ENCODE assay signal across 8 cellular contexts in the genomic region with DNA sequence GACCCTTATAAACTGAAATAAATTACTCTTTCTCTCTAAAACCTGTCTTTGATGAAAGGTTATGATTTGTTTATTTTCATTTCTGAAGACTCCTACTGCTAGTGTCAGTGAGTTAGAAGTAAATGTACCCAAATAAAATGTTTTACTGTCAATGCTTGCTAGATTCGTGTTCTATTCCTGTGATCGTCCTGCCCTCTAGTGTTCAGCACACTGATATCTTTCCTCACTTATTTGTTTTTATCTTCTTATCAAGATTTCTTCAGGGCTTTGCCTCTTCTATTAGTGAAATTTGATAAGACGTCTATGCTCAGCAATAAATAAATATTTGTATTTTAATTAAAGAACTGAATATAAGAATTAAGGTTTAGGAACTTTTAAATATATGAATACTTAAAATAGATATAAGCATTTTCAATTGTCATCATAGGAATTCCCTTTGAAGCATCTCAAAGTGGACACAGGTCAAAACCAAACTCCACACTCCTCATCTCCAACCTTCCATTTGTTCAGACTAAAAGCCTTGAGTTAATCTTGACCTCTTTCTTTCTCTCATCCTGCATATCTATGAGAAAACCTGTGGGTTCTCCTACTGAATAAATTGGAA.
DNase-seq lines count a peak whose midpoint lies in the region; ATAC-seq and TF ChIP-seq lines count a peak whose summit lies in the region.

No MANE protein-coding gene starts in this region.

- H3K27me3 Mint-ChIP-seq in activated CD4-positive, alpha-beta memory T cell treated with anti-CD3 and anti-CD28 coated beads for 36 hours = no peaks in the 10 kb centered on the region

- CTCF ChIA-PET in SK-N-SH (lab: Yijun Ruan, JAX) = interaction anchor here (0.6 to 1.4 kb wide), 17 partner anchors 8 to 679 kb away, joined by 3 to 6 read pairs (median 4); no protein-coding TSS in a partner anchor
- CTCF ChIA-PET in activated CD4-positive, alpha-beta memory T cell treated with anti-CD3 and anti-CD28 coated beads for 36 hours (lab: Charles Lee) = no interaction called here

- no peak overlapping the region for H3K9ac ChIP-seq in SK-N-SH

- H3K27ac Mint-ChIP-seq in activated CD4-positive, alpha-beta memory T cell treated with anti-CD3 and anti-CD28 coated beads for 36 hours = no peak overlapping the region

- in situ Hi-C loops in G401 (cut with HindIII; ENCODE audit: low sequenced_read_pairs) = no loop called here

- H3K27ac ChIP-seq in SK-N-SH (ENCODE audit: low read depth in 2 of 2, low read length in 1 of 2) (peak overlapping the region in 1 of 2 experiments; percentile 51; a peak in 2 of 4 replicates), spleen (no peak overlapping the region)

- H3K4me3 Mint-ChIP-seq in activated CD4-positive, alpha-beta memory T cell treated with anti-CD3 and anti-CD28 coated beads for 36 hours = no peak overlapping the region

- no peaks in the 10 kb centered on the region for H3K4me1 Mint-ChIP-seq in activated CD4-positive, alpha-beta memory T cell treated with anti-CD3 and anti-CD28 coated beads for 36 hours (ENCODE audit: low read depth)

- H3F3A ChIP-seq in SK-N-SH (replicated peaks; ENCODE audit: insufficient read depth) = no peaks in the 10 kb centered on the region

- no peaks in the 10 kb centered on the region for H3K79me2 ChIP-seq in SK-N-SH (ENCODE audit: insufficient read depth)

- no peak overlapping the region for H3K4me2 ChIP-seq in SK-N-SH

- POLR2A ChIA-PET in SK-N-SH (lab: Yijun Ruan, JAX) = no interaction called here
- POLR2A ChIA-PET in activated CD4-positive, alpha-beta memory T cell treated with anti-CD3 and anti-CD28 coated beads for 36 hours (lab: Charles Lee) = no interaction called here

- H3K4me3 ChIP-seq in SK-N-SH (ENCODE audit: low read depth in 2 of 2, low read length in 1 of 2) (no peak overlapping the region), spleen (no peak overlapping the region)

- H3K27me3 ChIP-seq in SK-N-SH (ENCODE audit: insufficient read depth) (no peaks in the 10 kb centered on the region), spleen (replicated peaks in 1 of 7) (no peaks in the 10 kb centered on the region)

- H3K9me3 ChIP-seq in SK-N-SH (no peaks in the 10 kb centered on the region), spleen (no peaks in the 10 kb centered on the region)

- peaks cover 0 to 5% of the 10 kb centered on the region in 2 experiments; a peak in 1 of 4 replicates for H3K4me1 ChIP-seq in SK-N-SH (ENCODE audit: control insufficient read depth in 1 of 2, insufficient read depth in 2 of 2, low read depth in 1 of 2, low read length in 1 of 2)
- H3K4me1 ChIP-seq in spleen = no peaks in the 10 kb centered on the region

- no peaks in the 10 kb centered on the region for H3K36me3 Mint-ChIP-seq in activated CD4-positive, alpha-beta memory T cell treated with anti-CD3 and anti-CD28 coated beads for 36 hours

- no peaks in the 10 kb centered on the region for H4K20me1 ChIP-seq in SK-N-SH (ENCODE audit: insufficient read depth)

- DNase-seq in G401 (ENCODE audit: low spot score) (peak; percentile 37), HuH-7.5 (ENCODE audit: low spot score) (peak; percentile 24), SK-N-SH (peak; percentile 57), glomerular endothelial cell (ENCODE audit: extremely low read depth, low read depth, low spot score) (peak; percentile 16), spleen (no peak)
- no peak for DNase-seq in activated CD4-positive, alpha-beta memory T cell treated with anti-CD3 and anti-CD28 coated beads for 36 hours
- DNase-seq in stimulated activated naive CD8-positive, alpha-beta T cell treated with anti-CD3 and anti-CD28 coated beads, Interleukin-15, Interleukin-2, amounts not matched to agents 100 U/mL and 50 U/mL, for 24 hours = no peak

- peak; percentile 91 for TF ChIP-seq RAD21 in SK-N-SH (IDR thresholded peaks at IDR 0.05; ENCODE audit: low read length)

- TF ChIP-seq POLR2A in spleen (IDR thresholded peaks at IDR 0.05) = no peak

- ATAC-seq in stimulated activated naive CD8-positive, alpha-beta T cell treated with anti-CD3 and anti-CD28 coated beads, Interleukin-15, Interleukin-2, amounts not matched to agents 100 U/mL and 50 U/mL, for 24 hours = no peak
- ATAC-seq in HG03378 (IDR thresholded peaks at IDR 0.05; ENCODE audit: unreplicated experiment) = no peak

- H3K9me3 Mint-ChIP-seq in activated CD4-positive, alpha-beta memory T cell treated with anti-CD3 and anti-CD28 coated beads for 36 hours = peaks cover 4% of the 10 kb centered on the region

- no peak for TF ChIP-seq EP300 in SK-N-SH (IDR thresholded peaks at IDR 0.05; ENCODE audit: borderline replicate concordance in 1 of 2, low read depth in 1 of 2, low read length in 1 of 2)

- 3% methylated on average over 3 of the region's 3 CpGs for WGBS in SK-N-SH (ENCODE audit: low lambda C conversion rate)
- WGBS in spleen, 5 donors = 5 to 11% (median 8%) methylated on average over 3 of the region's 3 CpGs

- H3K36me3 ChIP-seq in SK-N-SH (replicated peaks in 1 of 2; ENCODE audit: control insufficient read depth in 1 of 2, insufficient read depth in 2 of 2, low read length in 1 of 2) = no peaks in the 10 kb centered on the region
- H3K36me3 ChIP-seq in spleen = no peaks in the 10 kb centered on the region

- intact Hi-C loops in activated CD4-positive, alpha-beta memory T cell treated with anti-CD3 and anti-CD28 coated beads for 36 hours (cut with micrococcal nuclease) = no loop called here
- intact Hi-C loops in spleen (cut with DNase I; ENCODE audit: low total_unique reads) = no loop called here

- TF ChIP-seq CTCF in SK-N-SH (IDR thresholded peaks at IDR 0.05) = peak; percentile 78
- peak in 2 of 11 experiments; percentile 11 to 20 for TF ChIP-seq CTCF in spleen (IDR thresholded peaks at IDR 0.05 in 8 of 11, conservative IDR thresholded peaks at IDR 0.05 in 3 of 11)

- no peaks in the 10 kb centered on the region for H3K9me2 ChIP-seq in SK-N-SH

- H2AFZ ChIP-seq in SK-N-SH (ENCODE audit: low read depth) = peak overlapping the region; percentile 59; the same call in 1 of the 2 replicates

TF ChIP-seq in SK-N-SH, 30 proteins besides CTCF, POLR2A, EP300 and RAD21:
- peak; percentile 62 for TF ChIP-seq SMC3 (IDR thresholded peaks at IDR 0.05; ENCODE audit: low read depth, low read length)
- no peak for TF ChIP-seq FOSL2 (IDR thresholded peaks at IDR 0.05; ENCODE audit: borderline replicate concordance, low read depth)
- peak; percentile 45; the same call in 1 of the 2 replicates for TF ChIP-seq GATA2 (CRISPR knock-in tag; IDR thresholded peaks at IDR 0.05)
TF ChIP-seq in SK-N-SH: peak in this region for 2.

Comparison
In these comparisons a context has a peak if more than half of its experiments do, and no peak if none do; other contexts are left out.
1. DNase-seq: peak in G401 (single experiment), HuH-7.5 (single experiment), SK-N-SH (single experiment) and glomerular endothelial cell (single experiment); none in activated CD4-positive, alpha-beta memory T cell treated with anti-CD3 and anti-CD28 coated beads for 36 hours (single experiment), stimulated activated naive CD8-positive, alpha-beta T cell treated with anti-CD3 and anti-CD28 coated beads, Interleukin-15, Interleukin-2, amounts not matched to agents 100 U/mL and 50 U/mL, for 24 hours (single experiment) and spleen (single experiment).